In genomic region chr3:15513810-15514662, GRCh38 we compare ENCODE assay signal across 19 cellular contexts.
"Had no signal": no experiment of that assay in that cellular context is flagged by ENCODE, and none has a peak within 500 bp of the region (broad histone marks: within the 10 kb centered on the region; RNA-seq: fewer than 3 reads in every experiment).

No MANE protein-coding gene starts in this region.

- ATAC-seq: activated T-helper 17 cell treated with anti-CD3 and anti-CD28 coated beads, Interleukin-2, amount 50 U/mL, for 72 hours; foreskin keratinocyte; lower lobe of right lung; right cardiac atrium; upper lobe of right lung had no signal

- H3K9me3 Mint-ChIP-seq: activated naive CD4-positive, alpha-beta T cell treated with anti-CD3 and anti-CD28 coated beads, Interleukin-2, amount 10 ng/mL, durations not matched to agents 7 days and 5 days; activated T-helper 17 cell treated with anti-CD3 and anti-CD28 coated beads, Interleukin-2, amount 50 U/mL, for 72 hours; naive B cell had no signal

- H3K27ac ChIP-seq: cardiac muscle cell, foreskin keratinocyte, lower lobe of right lung, SJSA1, thoracic aorta, upper lobe of right lung had no signal

- H3K4me1 ChIP-seq: foreskin keratinocyte, SJSA1 had no signal

- H3K27me3 Mint-ChIP-seq: activated T-helper 17 cell treated with anti-CD3 and anti-CD28 coated beads, Interleukin-2, amount 50 U/mL, for 72 hours had no signal

- H3K27ac Mint-ChIP-seq: activated naive CD4-positive, alpha-beta T cell treated with anti-CD3 and anti-CD28 coated beads, Interleukin-2, amount 10 ng/mL, durations not matched to agents 7 days and 5 days; activated T-helper 17 cell treated with anti-CD3 and anti-CD28 coated beads, Interleukin-2, amount 50 U/mL, for 72 hours had no signal

- H3K36me3 Mint-ChIP-seq: naive B cell had no signal

- H3K9me3 ChIP-seq: lower lobe of right lung, SJSA1, thoracic aorta, upper lobe of right lung had no signal

- H3K4me3 ChIP-seq: cardiac muscle cell, lower lobe of right lung, SJSA1, thoracic aorta, upper lobe of right lung had no signal

- H3K27me3 ChIP-seq: cardiac muscle cell, SJSA1, upper lobe of right lung had no signal

- FAIRE-seq: astrocyte, TTC549 had no signal

- H3K36me3 ChIP-seq: cardiac muscle cell, lower lobe of right lung, SJSA1, thoracic aorta, upper lobe of right lung had no signal

- H3K4me3 Mint-ChIP-seq: activated naive CD4-positive, alpha-beta T cell treated with anti-CD3 and anti-CD28 coated beads, Interleukin-2, amount 10 ng/mL, durations not matched to agents 7 days and 5 days; activated T-helper 17 cell treated with anti-CD3 and anti-CD28 coated beads, Interleukin-2, amount 50 U/mL, for 72 hours; naive B cell had no signal

- DNase-seq: activated CD4-positive, alpha-beta T cell treated with anti-CD3 and anti-CD28 coated beads, Interleukin-2, amount 50 U/mL, for 4 hours; activated naive CD4-positive, alpha-beta T cell treated with anti-CD3 and anti-CD28 coated beads, Interleukin-2, amount 10 ng/mL, durations not matched to agents 7 days and 5 days; activated T-cell treated with anti-CD3 and anti-CD28 coated beads for 4 hours; effector CD8-positive, alpha-beta T cell; foreskin keratinocyte; kidney glomerular epithelial cell; lower lobe of right lung; midbrain; naive B cell; occipital lobe; right cardiac atrium; SW 1271; upper lobe of right lung had no signal
